ENCODE assay signal across 8 cellular contexts in the genomic region with DNA sequence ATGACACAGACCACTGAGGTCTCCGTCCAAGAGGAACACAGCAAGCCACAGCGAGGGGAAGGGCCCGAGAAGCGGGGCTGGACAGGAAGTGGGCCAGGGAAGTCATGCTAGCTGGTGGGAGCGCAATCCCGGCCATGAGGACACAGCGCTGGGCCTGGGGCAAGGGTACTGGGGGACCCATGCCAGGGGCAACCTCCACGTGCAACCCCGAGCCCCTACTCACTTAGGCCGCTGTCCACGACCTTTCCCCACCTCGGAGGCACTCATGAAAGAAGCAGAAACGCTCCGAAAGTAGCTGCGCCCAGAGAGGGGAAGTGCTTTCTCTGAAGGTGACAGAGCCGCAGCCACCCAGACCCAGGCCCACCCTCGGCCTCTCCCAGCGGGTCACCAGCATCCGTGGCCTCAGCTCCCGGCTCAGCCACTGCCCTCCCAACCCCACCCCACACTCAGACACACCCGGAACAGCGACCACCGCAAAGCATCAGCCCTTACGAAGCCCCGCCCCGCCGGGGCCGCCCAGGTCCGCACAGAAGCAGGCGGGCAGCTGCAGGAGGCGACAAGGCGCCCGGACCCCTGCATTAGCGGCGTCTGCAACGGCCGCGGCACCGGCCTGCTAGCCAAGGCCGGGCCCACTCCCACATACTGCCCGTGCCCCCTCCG. TPM values are rescaled to one million over a fixed set of nuclear protein-coding genes. Genes with fewer than 3 reads are reported as not detected.
DNase-seq lines count a peak whose midpoint lies in the region; ATAC-seq and TF ChIP-seq lines count a peak whose summit lies in the region.

No MANE protein-coding gene starts in this region.

- H3K36me3 ChIP-seq in HEK293 (ENCODE audit: control insufficient read depth in 2 of 2, insufficient read depth in 1 of 2, low read length in 2 of 2) (no peaks in the 10 kb centered on the region), right lobe of liver (no peaks in the 10 kb centered on the region), testis (ENCODE audit: low read depth, missing control alignments) (no peaks in the 10 kb centered on the region)

- H3K9me3 Mint-ChIP-seq in CD4-positive, alpha-beta T cell: no peaks in the 10 kb centered on the region

- no peak overlapping the region for H3K27ac ChIP-seq in CD4-positive, alpha-beta T cell (ENCODE audit: low read depth, low read length)
- H3K27ac ChIP-seq in HEK293 (ENCODE audit: extremely low read depth, low read depth, low read length) (no peak overlapping the region; the same call in 1 of the 2 replicates), right lobe of liver (peak overlapping the region; percentile 40 to 75 (median 68)), testis (peak overlapping the region; percentile 68 to 77)

- no peak for ATAC-seq in CD4-positive, alpha-beta T cell (ENCODE audit: poor library complexity)
- no peak for ATAC-seq in right lobe of liver

- H3K4me1 ChIP-seq in HEK293 (ENCODE audit: control insufficient read depth, insufficient read depth, low read length) (no peaks in the 10 kb centered on the region; the same call in 1 of the 2 replicates), right lobe of liver (peaks cover 0 to 15% (median 3%) of the 10 kb centered on the region in 4 donors), testis (peaks cover 37% of the 10 kb centered on the region)

- POLR2A ChIA-PET in CD4-positive, alpha-beta T cell (lab: Charles Lee): interaction anchor here (0.8 to 3.0 kb wide), 8 partner anchors 25 to 803 kb away, joined by 3 to 34 read pairs (median 4); a partner anchor contains a TSS
- POLR2A ChIA-PET in HEK293 (lab: Yijun Ruan, JAX): interaction anchor here (1.2 to 2.8 kb wide), 4 partner anchors 16 to 94 kb away, joined by 3 to 15 read pairs (median 5); a partner anchor contains a TSS

- intact Hi-C loops in CD4-positive, alpha-beta T cell (cut with DNase I, micrococcal nuclease): loop anchor here (1.0 to 10.0 kb wide), 8 partner anchors 47 to 1495 kb away; a partner anchor contains a TSS
- intact Hi-C loops in right lobe of liver (cut with DNase I) (loop anchor here in 1 of 2 donors (10.0 kb wide), 1 partner anchor 99 kb away; no protein-coding TSS in a partner anchor), testis (cut with DNase I; ENCODE audit: low total_unique reads) (no loop called here)

- CTCF ChIA-PET in CD4-positive, alpha-beta T cell (lab: Charles Lee): interaction anchor here (0.7 to 1.6 kb wide), 2 partner anchors 27 to 94 kb away, joined by 3 to 7 read pairs; a partner anchor contains a TSS
- CTCF ChIA-PET in HEK293 (lab: Yijun Ruan, JAX): interaction anchor here (0.5 to 0.9 kb wide), 6 partner anchors 48 to 669 kb away, joined by 3 to 4 read pairs (median 3); no protein-coding TSS in a partner anchor

- peaks cover 62% of the 10 kb centered on the region for H3K4me1 Mint-ChIP-seq in CD4-positive, alpha-beta T cell (ENCODE audit: low read depth)

- no peaks in the 10 kb centered on the region for H3K36me3 Mint-ChIP-seq in CD4-positive, alpha-beta T cell (ENCODE audit: low read depth)

- WGBS in right lobe of liver (ENCODE audit: insufficient coverage, low coverage, low lambda C conversion rate, missing lambda C conversion rate): 30% methylated on average over 4 of the region's 42 CpGs
- 0% methylated on average over 5 to 23 of the region's 42 CpGs for WGBS in testis, 2 donors

- no peak for TF ChIP-seq CTCF in CD4-positive, alpha-beta T cell (IDR thresholded peaks at IDR 0.05)
- TF ChIP-seq CTCF in HEK293 (tag by site-specific recombination; IDR thresholded peaks at IDR 0.05) (no peak), cardiac fibroblast (IDR thresholded peaks at IDR 0.05; ENCODE audit: low read depth, low read length) (no peak), right lobe of liver (IDR thresholded peaks at IDR 0.05) (no peak), testis (IDR thresholded peaks at IDR 0.05) (no peak)

- TF ChIP-seq POLR2A in right lobe of liver (IDR thresholded peaks at IDR 0.05) (no peak), testis (IDR thresholded peaks at IDR 0.05) (no peak)

- no peaks in the 10 kb centered on the region for H3K9me3 ChIP-seq in CD4-positive, alpha-beta T cell (ENCODE audit: control insufficient read depth, low read length)
- H3K9me3 ChIP-seq in HEK293 (ENCODE audit: control insufficient read depth, insufficient read depth, low read depth, low read length) (no peaks in the 10 kb centered on the region), right lobe of liver (no peaks in the 10 kb centered on the region), testis (no peaks in the 10 kb centered on the region)

- no peaks in the 10 kb centered on the region for H3K27me3 ChIP-seq in CD4-positive, alpha-beta T cell (ENCODE audit: control insufficient read depth, insufficient read depth, low read length)
- H3K27me3 ChIP-seq in right lobe of liver (no peaks in the 10 kb centered on the region), testis (no peaks in the 10 kb centered on the region)

- peak overlapping the region; percentile 97 for H3K4me3 ChIP-seq in HEK293 (ENCODE audit: low read depth, low read length)
- peak overlapping the region; percentile 94 to 100 for H3K4me3 ChIP-seq in cardiac fibroblast (replicated peaks in 1 of 2; ENCODE audit: low read depth in 2 of 2, low read length in 2 of 2)
- H3K4me3 ChIP-seq in right lobe of liver: peak overlapping the region; percentile 86 to 96 (median 95)
- peak overlapping the region; percentile 92 to 97 for H3K4me3 ChIP-seq in testis

- no peaks in the 10 kb centered on the region for H3K27me3 Mint-ChIP-seq in CD4-positive, alpha-beta T cell

- peak overlapping the region; percentile 100 for H3K27ac Mint-ChIP-seq in CD4-positive, alpha-beta T cell

- peak in 4 of 10 experiments; percentile 6 to 17 (median 12) for DNase-seq in CD4-positive, alpha-beta T cell
- DNase-seq in SW480 (ENCODE audit: low spot score): peak; percentile 14
- DNase-seq in cardiac fibroblast (ENCODE audit: low read depth in 2 of 2): no peak
- peak in 2 of 3 donors; percentile 49 to 71 for DNase-seq in right lobe of liver
- no peak for DNase-seq in testis
- DNase-seq in activated CD4-positive, CD25-positive, alpha-beta regulatory T cell treated with anti-CD3 and anti-CD28 coated beads, Interleukin-2, amount 50 U/mL, for 72 hours: no peak
- DNase-seq in A172 (ENCODE audit: low spot score): no peak

- peak overlapping the region; percentile 98 for H3K4me3 Mint-ChIP-seq in CD4-positive, alpha-beta T cell

TF ChIP-seq in HEK293, 187 proteins besides CTCF, POLR2A, EP300 and RAD21:
- TF ChIP-seq, protein P1, sequence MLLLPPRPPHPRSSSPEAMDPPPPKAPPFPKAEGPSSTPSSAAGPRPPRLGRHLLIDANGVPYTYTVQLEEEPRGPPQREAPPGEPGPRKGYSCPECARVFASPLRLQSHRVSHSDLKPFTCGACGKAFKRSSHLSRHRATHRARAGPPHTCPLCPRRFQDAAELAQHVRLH (tag by site-specific recombination; IDR thresholded peaks at IDR 0.05): no peak
- peak; percentile 51 for TF ChIP-seq SP3 (tag by site-specific recombination; IDR thresholded peaks at IDR 0.05)
- TF ChIP-seq ZNF768 (tag by site-specific recombination; IDR thresholded peaks at IDR 0.05): no peak
- TF ChIP-seq KLF1 (tag by site-specific recombination; IDR thresholded peaks at IDR 0.05): peak; percentile 45; the same call in 1 of the 2 replicates
- TF ChIP-seq GLIS2 (tag by site-specific recombination; IDR thresholded peaks at IDR 0.05): peak; percentile 39; the same call in 1 of the 2 replicates
- TF ChIP-seq SP2 (tag by site-specific recombination; IDR thresholded peaks at IDR 0.05): peak; percentile 55
- no peak for TF ChIP-seq WT1 (tag by site-specific recombination; IDR thresholded peaks at IDR 0.05)
- TF ChIP-seq GLIS1 (tag by site-specific recombination; IDR thresholded peaks at IDR 0.05): peak; percentile 23; the same call in 1 of the 2 replicates
- TF ChIP-seq ZNF76 (tag by site-specific recombination; IDR thresholded peaks at IDR 0.05; ENCODE audit: borderline replicate concordance, low read depth): peak; percentile 15; the same call in 1 of the 2 replicates
- peak; percentile 46; the same call in 1 of the 2 replicates for TF ChIP-seq ZNF341 (tag by site-specific recombination; IDR thresholded peaks at IDR 0.05; ENCODE audit: low read depth)
- TF ChIP-seq, protein P2, sequence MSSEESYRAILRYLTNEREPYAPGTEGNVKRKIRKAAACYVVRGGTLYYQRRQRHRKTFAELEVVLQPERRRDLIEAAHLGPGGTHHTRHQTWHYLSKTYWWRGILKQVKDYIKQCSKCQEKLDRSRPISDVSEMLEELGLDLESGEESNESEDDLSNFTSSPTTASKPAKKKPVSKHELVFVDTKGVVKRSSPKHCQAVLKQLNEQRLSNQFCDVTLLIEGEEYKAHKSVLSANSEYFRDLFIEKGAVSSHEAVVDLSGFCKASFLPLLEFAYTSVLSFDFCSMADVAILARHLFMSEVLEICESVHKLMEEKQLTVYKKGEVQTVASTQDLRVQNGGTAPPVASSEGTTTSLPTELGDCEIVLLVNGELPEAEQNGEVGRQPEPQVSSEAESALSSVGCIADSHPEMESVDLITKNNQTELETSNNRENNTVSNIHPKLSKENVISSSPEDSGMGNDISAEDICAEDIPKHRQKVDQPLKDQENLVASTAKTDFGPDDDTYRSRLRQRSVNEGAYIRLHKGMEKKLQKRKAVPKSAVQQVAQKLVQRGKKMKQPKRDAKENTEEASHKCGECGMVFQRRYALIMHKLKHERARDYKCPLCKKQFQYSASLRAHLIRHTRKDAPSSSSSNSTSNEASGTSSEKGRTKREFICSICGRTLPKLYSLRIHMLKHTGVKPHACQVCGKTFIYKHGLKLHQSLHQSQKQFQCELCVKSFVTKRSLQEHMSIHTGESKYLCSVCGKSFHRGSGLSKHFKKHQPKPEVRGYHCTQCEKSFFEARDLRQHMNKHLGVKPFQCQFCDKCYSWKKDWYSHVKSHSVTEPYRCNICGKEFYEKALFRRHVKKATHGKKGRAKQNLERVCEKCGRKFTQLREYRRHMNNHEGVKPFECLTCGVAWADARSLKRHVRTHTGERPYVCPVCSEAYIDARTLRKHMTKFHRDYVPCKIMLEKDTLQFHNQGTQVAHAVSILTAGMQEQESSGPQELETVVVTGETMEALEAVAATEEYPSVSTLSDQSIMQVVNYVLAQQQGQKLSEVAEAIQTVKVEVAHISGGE (tag by site-specific recombination; conservative IDR thresholded peaks at IDR 0.05; ENCODE audit: low read depth): peak; percentile 47
- peak; percentile 46; the same call in 1 of the 2 replicates for TF ChIP-seq ZNF335 (tag by site-specific recombination; conservative IDR thresholded peaks at IDR 0.05)
- 0 out of 2 replicates have a peak, but pooled peaks have one; percentile 9 for TF ChIP-seq ZBTB20 (tag by site-specific recombination; IDR thresholded peaks at IDR 0.05)

RNA-seq across cellular contexts. Expression of a gene that starts 0.8 kb away (rescaled TPM):
- 10 to 100 TPM; 14.1 to 14.9 TPM for total RNA-seq in CD4-positive, alpha-beta T cell
- total RNA-seq in right lobe of liver (10 to 100 TPM in 3 of 6 experiments, 1 to 10 TPM in 3; 6.3 to 14.9 (median 9.8) TPM), testis (10 to 100 TPM; 48.0 to 55.7 TPM)
- 24.0 TPM for polyA plus RNA-seq in testis (ENCODE audit: insufficient read depth, low read depth, low replicate concordance)
- 29.8 and 31.7 TPM in 2 replicates for total RNA-seq in A172 (2014; rRNA removed; shearing (Covaris generic))

Comparison
In these comparisons a context has a peak if more than half of its experiments do, and no peak if none do; other contexts are left out.
1. DNase-seq: peak in SW480 (single experiment) and right lobe of liver (2 of 3); none in cardiac fibroblast (0 of 2), testis (single experiment), activated CD4-positive, CD25-positive, alpha-beta regulatory T cell treated with anti-CD3 and anti-CD28 coated beads, Interleukin-2, amount 50 U/mL, for 72 hours (single experiment) and A172 (single experiment).
2. H3K27ac ChIP-seq: peak in right lobe of liver (3 of 3) and testis (2 of 2); none in CD4-positive, alpha-beta T cell (single experiment) and HEK293 (single experiment).
3. Peak in every context shown above with its lines, with median percentiles within 50 percentile points of each other: H3K4me3 ChIP-seq.